8 cellular contexts compared by ENCODE assay signal in the genomic region with DNA sequence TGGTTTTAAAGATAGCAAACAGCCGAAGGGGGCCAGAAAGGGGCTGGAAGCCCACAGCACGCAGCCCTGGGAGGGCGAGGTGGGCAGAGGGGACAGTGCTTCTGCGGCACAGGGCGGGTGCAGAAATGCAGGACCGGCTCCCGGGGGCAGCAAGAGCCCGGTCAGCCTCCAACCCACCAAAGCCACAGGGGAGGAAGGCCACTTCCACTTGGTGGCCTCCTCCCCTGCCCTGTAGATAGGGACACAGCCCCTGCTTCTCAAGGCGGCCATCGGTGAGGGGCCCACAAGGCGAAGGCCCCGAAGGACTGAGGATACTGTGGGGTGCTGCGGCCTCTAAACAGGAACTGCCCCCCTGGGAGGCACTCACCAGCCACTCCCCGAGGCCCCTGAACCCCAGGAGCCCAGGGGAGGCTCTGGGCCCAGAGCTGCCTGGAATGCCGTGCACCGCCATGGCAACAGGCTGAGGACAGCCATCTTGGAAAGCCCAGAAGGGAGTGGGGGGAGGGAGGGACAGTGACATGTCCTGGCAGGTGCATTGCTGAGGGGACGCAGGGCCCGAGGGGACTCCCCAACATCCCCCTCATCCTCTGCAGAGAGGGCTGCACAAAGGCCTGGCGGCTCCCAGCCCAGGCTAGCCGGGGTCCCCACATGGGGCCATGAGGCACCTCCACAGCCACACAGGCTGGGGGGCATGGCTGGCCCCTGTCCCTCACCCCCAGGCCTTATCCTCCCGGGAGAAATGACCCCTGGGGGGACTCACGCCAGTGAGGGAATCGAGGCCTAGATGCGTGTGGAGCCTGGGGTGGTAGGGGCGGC.
DNase-seq lines count a peak whose midpoint lies in the region; ATAC-seq, FAIRE-seq and TF ChIP-seq lines count a peak whose summit lies in the region.

No MANE protein-coding gene starts in this region.

- ATAC-seq in A549 (0 out of 6 replicates have a peak, but pooled peaks of 1 of the 2 experiments have one; percentile 4), GM18511 (IDR thresholded peaks at IDR 0.05; ENCODE audit: unreplicated experiment) (no peak)

- H3K27me3 ChIP-seq in H7 (ENCODE audit: control insufficient read depth, insufficient read depth, low read length) (no peaks in the 10 kb centered on the region), astrocyte (ENCODE audit: insufficient read depth, low read length) (no peaks in the 10 kb centered on the region)

- no peak overlapping the region for H3K4me3 Mint-ChIP-seq in astrocyte (ENCODE audit: unreplicated experiment)

- no peaks in the 10 kb centered on the region for H3K9me3 ChIP-seq in A549
- H3K9me3 ChIP-seq in astrocyte (ENCODE audit: insufficient read depth, low read depth, low read length): no peaks in the 10 kb centered on the region

- peak overlapping the region; percentile 31 for H3K9ac ChIP-seq in astrocyte (ENCODE audit: low read length)

- H4K20me1 ChIP-seq in astrocyte (ENCODE audit: insufficient read depth, low read length): peaks cover 87% of the 10 kb centered on the region

- H3K4me1 Mint-ChIP-seq in astrocyte (ENCODE audit: low read depth, unreplicated experiment): peaks cover 25% of the 10 kb centered on the region

- H3K9me3 Mint-ChIP-seq in astrocyte (ENCODE audit: unreplicated experiment): no peaks in the 10 kb centered on the region

- TF ChIP-seq EP300 in A549 (IDR thresholded peaks at IDR 0.05): no peak

- H3K4me1 ChIP-seq in A549 (peaks cover 42% of the 10 kb centered on the region), astrocyte (ENCODE audit: insufficient read depth, low read length) (peaks cover 30% of the 10 kb centered on the region)

- H3K4me3 ChIP-seq in A549 (0 out of 3 replicates have a peak overlapping the region, but pooled peaks have one; percentile 3), H7 (ENCODE audit: insufficient read depth, low read depth, low read length) (no peak overlapping the region), astrocyte (ENCODE audit: insufficient read depth, low read depth, low read length) (no peak overlapping the region)

- DNase-seq in A549 (ENCODE audit: low read depth in 1 of 2, low spot score in 1 of 2) (no peak), H7 (peak; percentile 72), astrocyte (ENCODE audit: low read depth) (no peak), myocyte (ENCODE audit: low read depth) (peak; percentile 51), GM19239 (ENCODE audit: insufficient read length, low spot score) (no peak), COR-L47 (lab: John Stamatoyannopoulos, UW) (no peak)
- DNase-seq in stimulated activated CD4-positive, alpha-beta T cell treated with anti-CD3 and anti-CD28 coated beads, Interleukin-2, amount 100 ng/mL, for 48 hours: no peak

- H3K27ac Mint-ChIP-seq in astrocyte (ENCODE audit: unreplicated experiment): peak overlapping the region; percentile 34

- H3K27ac ChIP-seq in A549 (peak overlapping the region; percentile 73 to 89), astrocyte (ENCODE audit: low read depth, low read length) (peak overlapping the region; percentile 62)

- FAIRE-seq in A549 (lab: Jason Lieb, UNC) (no peak), astrocyte (lab: Jason Lieb, UNC) (no peak), GM19239 (lab: Jason Lieb, UNC) (no peak)

- no peaks in the 10 kb centered on the region for H3K27me3 Mint-ChIP-seq in astrocyte (ENCODE audit: low read depth, unreplicated experiment)

- POLR2A ChIA-PET in A549 (lab: Yijun Ruan, JAX): no interaction called here

- CTCF ChIA-PET in A549 (lab: Yijun Ruan, JAX): interaction anchor here (1.2 to 1.5 kb wide), 5 partner anchors 54 to 314 kb away, joined by 3 to 4 read pairs (median 3); no protein-coding TSS in a partner anchor

- H3K36me3 ChIP-seq in H7 (replicated peaks; ENCODE audit: control insufficient read depth, insufficient read depth, low read length) (peaks cover 7% of the 10 kb centered on the region), astrocyte (ENCODE audit: insufficient read depth, low read length) (peaks cover 2% of the 10 kb centered on the region)

- H3K79me2 ChIP-seq in astrocyte (ENCODE audit: insufficient read depth, low read length): peaks cover 46% of the 10 kb centered on the region

- peaks cover 12% of the 10 kb centered on the region for H3K36me3 Mint-ChIP-seq in astrocyte (ENCODE audit: low read depth, unreplicated experiment)

- no peak for TF ChIP-seq RAD21 in A549 (conservative IDR thresholded peaks at IDR 0.05 in 1 of 2, IDR thresholded peaks at IDR 0.05 in 1 of 2)

- 83% methylated on average over 24 of the region's 25 CpGs for WGBS in A549 (ENCODE audit: missing lambda C conversion rate)

- no peak overlapping the region for H2AFZ ChIP-seq in astrocyte (ENCODE audit: low read depth, low read length)

- H3K4me2 ChIP-seq in A549 (peak overlapping the region; percentile 83), astrocyte (ENCODE audit: low read length) (peak overlapping the region; percentile 52)

- TF ChIP-seq POLR2A in A549 (IDR thresholded peaks at IDR 0.05; ENCODE audit: low read length): no peak

- TF ChIP-seq CTCF in A549 (IDR thresholded peaks at IDR 0.05) (no peak), astrocyte (IDR thresholded peaks at IDR 0.05; ENCODE audit: insufficient read depth, low read depth, low read length) (no peak)

TF ChIP-seq in A549, 52 proteins besides CTCF, POLR2A, EP300 and RAD21:
- TF ChIP-seq KDM1A (IDR thresholded peaks at IDR 0.05; ENCODE audit: low read depth): no peak
- no peak for TF ChIP-seq HEYL (CRISPR knock-in tag; IDR thresholded peaks at IDR 0.05)
- TF ChIP-seq, protein P1, sequence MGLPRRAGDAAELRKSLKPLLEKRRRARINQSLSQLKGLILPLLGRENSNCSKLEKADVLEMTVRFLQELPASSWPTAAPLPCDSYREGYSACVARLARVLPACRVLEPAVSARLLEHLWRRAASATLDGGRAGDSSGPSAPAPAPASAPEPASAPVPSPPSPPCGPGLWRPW (IDR thresholded peaks at IDR 0.05): no peak
- TF ChIP-seq MAFK (IDR thresholded peaks at IDR 0.05; ENCODE audit: partially characterized antibody): no peak
- no peak for TF ChIP-seq USF2 (IDR thresholded peaks at IDR 0.05)
- no peak for TF ChIP-seq MAZ (IDR thresholded peaks at IDR 0.05; ENCODE audit: borderline replicate concordance, low read depth, low read length)
- no peak for TF ChIP-seq HOXA7 (CRISPR knock-in tag; IDR thresholded peaks at IDR 0.05)
- no peak for TF ChIP-seq CBX8 (IDR thresholded peaks at IDR 0.05)
- TF ChIP-seq SMC3 (IDR thresholded peaks at IDR 0.05): no peak
- no peak for TF ChIP-seq BHLHE40 (IDR thresholded peaks at IDR 0.05; ENCODE audit: low read depth, low read length)
- no peak for TF ChIP-seq FOSL2 (IDR thresholded peaks at IDR 0.05)
- no peak for TF ChIP-seq FOSL2 (CRISPR knock-in tag; IDR thresholded peaks at IDR 0.05)
- TF ChIP-seq, protein P2, sequence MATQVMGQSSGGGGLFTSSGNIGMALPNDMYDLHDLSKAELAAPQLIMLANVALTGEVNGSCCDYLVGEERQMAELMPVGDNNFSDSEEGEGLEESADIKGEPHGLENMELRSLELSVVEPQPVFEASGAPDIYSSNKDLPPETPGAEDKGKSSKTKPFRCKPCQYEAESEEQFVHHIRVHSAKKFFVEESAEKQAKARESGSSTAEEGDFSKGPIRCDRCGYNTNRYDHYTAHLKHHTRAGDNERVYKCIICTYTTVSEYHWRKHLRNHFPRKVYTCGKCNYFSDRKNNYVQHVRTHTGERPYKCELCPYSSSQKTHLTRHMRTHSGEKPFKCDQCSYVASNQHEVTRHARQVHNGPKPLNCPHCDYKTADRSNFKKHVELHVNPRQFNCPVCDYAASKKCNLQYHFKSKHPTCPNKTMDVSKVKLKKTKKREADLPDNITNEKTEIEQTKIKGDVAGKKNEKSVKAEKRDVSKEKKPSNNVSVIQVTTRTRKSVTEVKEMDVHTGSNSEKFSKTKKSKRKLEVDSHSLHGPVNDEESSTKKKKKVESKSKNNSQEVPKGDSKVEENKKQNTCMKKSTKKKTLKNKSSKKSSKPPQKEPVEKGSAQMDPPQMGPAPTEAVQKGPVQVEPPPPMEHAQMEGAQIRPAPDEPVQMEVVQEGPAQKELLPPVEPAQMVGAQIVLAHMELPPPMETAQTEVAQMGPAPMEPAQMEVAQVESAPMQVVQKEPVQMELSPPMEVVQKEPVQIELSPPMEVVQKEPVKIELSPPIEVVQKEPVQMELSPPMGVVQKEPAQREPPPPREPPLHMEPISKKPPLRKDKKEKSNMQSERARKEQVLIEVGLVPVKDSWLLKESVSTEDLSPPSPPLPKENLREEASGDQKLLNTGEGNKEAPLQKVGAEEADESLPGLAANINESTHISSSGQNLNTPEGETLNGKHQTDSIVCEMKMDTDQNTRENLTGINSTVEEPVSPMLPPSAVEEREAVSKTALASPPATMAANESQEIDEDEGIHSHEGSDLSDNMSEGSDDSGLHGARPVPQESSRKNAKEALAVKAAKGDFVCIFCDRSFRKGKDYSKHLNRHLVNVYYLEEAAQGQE (IDR thresholded peaks at IDR 0.05): no peak
- no peak for TF ChIP-seq EHMT2 (IDR thresholded peaks at IDR 0.05; ENCODE audit: low read depth)
- TF ChIP-seq, protein P3, sequence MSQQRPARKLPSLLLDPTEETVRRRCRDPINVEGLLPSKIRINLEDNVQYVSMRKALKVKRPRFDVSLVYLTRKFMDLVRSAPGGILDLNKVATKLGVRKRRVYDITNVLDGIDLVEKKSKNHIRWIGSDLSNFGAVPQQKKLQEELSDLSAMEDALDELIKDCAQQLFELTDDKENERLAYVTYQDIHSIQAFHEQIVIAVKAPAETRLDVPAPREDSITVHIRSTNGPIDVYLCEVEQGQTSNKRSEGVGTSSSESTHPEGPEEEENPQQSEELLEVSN (IDR thresholded peaks at IDR 0.05; ENCODE audit: borderline replicate concordance, low read depth): no peak
- TF ChIP-seq MYC (IDR thresholded peaks at IDR 0.05; ENCODE audit: borderline replicate concordance, low read length): no peak

Comparison
In these comparisons a context has a peak if more than half of its experiments do, and no peak if none do; other contexts are left out.
1. DNase-seq: peak in H7 (single experiment) and myocyte (single experiment); none in A549 (0 of 2), astrocyte (single experiment), GM19239 (single experiment), stimulated activated CD4-positive, alpha-beta T cell treated with anti-CD3 and anti-CD28 coated beads, Interleukin-2, amount 100 ng/mL, for 48 hours (0 of 2) and COR-L47 (single experiment).